10 cellular contexts compared by ENCODE assay signal in genomic region chr13:77298403-77298802, GRCh38. TPM values are rescaled to one million over a fixed set of nuclear protein-coding genes. Genes with fewer than 3 reads are reported as not detected.
DNase-seq lines count a peak whose midpoint lies in the region; ATAC-seq and TF ChIP-seq lines count a peak whose summit lies in the region.
"Had no signal": no experiment of that assay in that cellular context is flagged by ENCODE, and none has a peak within 500 bp of the region (broad histone marks: within the 10 kb centered on the region; RNA-seq: fewer than 3 reads in every experiment).

No MANE protein-coding gene starts in this region.

- peak; percentile 38 for DNase-seq in GM10248 (ENCODE audit: extremely low spot score)
- no peak for DNase-seq in effector CD8-positive, alpha-beta T cell (lab: John Stamatoyannopoulos, UW)
- no peak for DNase-seq in NCI-H510A treated with DMSO at 0.1 percent for 48 hours (lab: John Stamatoyannopoulos, UW)
- no peak for DNase-seq in T-helper 2 cell
- no peak for DNase-seq in erythroblast (lab: John Stamatoyannopoulos, UW)
- DNase-seq: activated naive CD4-positive, alpha-beta T cell treated with anti-CD3 and anti-CD28 coated beads, Interleukin-2, amount 50 U/mL, for 16 hours; SHP77 had no signal

- peaks cover 35% of the 10 kb centered on the region for H3K4me1 Mint-ChIP-seq in activated T-helper 17 cell treated with anti-CD3 and anti-CD28 coated beads, Interleukin-2, amount 50 U/mL, for 72 hours

- TF ChIP-seq CTCF in GM10248 (IDR thresholded peaks at IDR 0.05; ENCODE audit: control extremely low read depth, extremely low read depth, low read depth, missing control alignments), result no peak

- peak overlapping the region; percentile 3 for H3K27ac Mint-ChIP-seq in activated T-helper 17 cell treated with anti-CD3 and anti-CD28 coated beads, Interleukin-2, amount 50 U/mL, for 72 hours

- TF ChIP-seq POLR2A in erythroblast (IDR thresholded peaks at IDR 0.05; ENCODE audit: low read length), result no peak

- H3K4me3 Mint-ChIP-seq in activated T-helper 17 cell treated with anti-CD3 and anti-CD28 coated beads, Interleukin-2, amount 50 U/mL, for 72 hours, result peak overlapping the region; percentile 28

- CTCF ChIA-PET in GM10248 (lab: Yijun Ruan, JAX), result interaction anchor here (1.3 to 4.5 kb wide), 2 partner anchors 10 kb away, joined by 5 to 32 read pairs; no protein-coding TSS in a partner anchor

- no peaks in the 10 kb centered on the region for H3K27me3 Mint-ChIP-seq in activated T-helper 17 cell treated with anti-CD3 and anti-CD28 coated beads, Interleukin-2, amount 50 U/mL, for 72 hours

- POLR2A ChIA-PET in GM10248 (lab: Yijun Ruan, JAX), result interaction anchor here (0.6 kb wide), 1 partner anchor 287 kb away, joined by 5 read pairs; no protein-coding TSS in a partner anchor

- peaks cover 35% of the 10 kb centered on the region for H3K36me3 Mint-ChIP-seq in activated T-helper 17 cell treated with anti-CD3 and anti-CD28 coated beads, Interleukin-2, amount 50 U/mL, for 72 hours (ENCODE audit: low read depth)

- H3K9me3 Mint-ChIP-seq in activated T-helper 17 cell treated with anti-CD3 and anti-CD28 coated beads, Interleukin-2, amount 50 U/mL, for 72 hours, result no peaks in the 10 kb centered on the region

- ATAC-seq in GM21367 (IDR thresholded peaks at IDR 0.05; ENCODE audit: unreplicated experiment), result peak; percentile 68
- ATAC-seq in HG03196 (IDR thresholded peaks at IDR 0.05; ENCODE audit: unreplicated experiment), result peak; percentile 60
- ATAC-seq in activated T-helper 17 cell treated with anti-CD3 and anti-CD28 coated beads, Interleukin-2, amount 50 U/mL, for 72 hours (replicated peaks), result no peak

RNA-seq across cellular contexts. Expression of gene MYCBP2, which starts 28.5 kb away (rescaled TPM):
- 100 to 1,000 TPM in 1 of 2 donors, 10 to 100 TPM in 1; 69.1 to 101 TPM for total RNA-seq in activated T-helper 17 cell treated with anti-CD3 and anti-CD28 coated beads, Interleukin-2, amount 50 U/mL, for 72 hours
